In genomic region chr17:7191571-7192270, GRCh38 we compare ENCODE assay signal across 9 cellular contexts. TPM values are rescaled to one million over a fixed set of nuclear protein-coding genes. Genes with fewer than 3 reads are reported as not detected.
DNase-seq lines count a peak whose midpoint lies in the region; ATAC-seq and TF ChIP-seq lines count a peak whose summit lies in the region.
"Had no signal": no experiment of that assay in that cellular context is flagged by ENCODE, and none has a peak within 500 bp of the region (broad histone marks: within the 10 kb centered on the region; RNA-seq: fewer than 3 reads in every experiment).

No MANE protein-coding gene starts in this region.

- no peak for TF ChIP-seq CTCF in upper lobe of left lung (IDR thresholded peaks at IDR 0.05)

- TF ChIP-seq POLR2A in upper lobe of left lung (IDR thresholded peaks at IDR 0.05): no peak

- H3K4me3 ChIP-seq in SJCRH30: no peak overlapping the region
- H3K4me3 ChIP-seq in upper lobe of left lung: no peak overlapping the region
- H3K4me3 ChIP-seq: smooth muscle cell had no signal

- WGBS in upper lobe of left lung, 2 donors: 79 to 84% methylated on average over 24 to 26 of the region's 26 CpGs

- no peak overlapping the region for H3K27ac ChIP-seq in SJCRH30
- H3K27ac ChIP-seq in upper lobe of left lung: no peak overlapping the region

- intact Hi-C loops in Right ventricle myocardium inferior (cut with DNase I): no loop called here
- intact Hi-C loops in cardiac septum (cut with DNase I): no loop called here
- intact Hi-C loops in left cardiac atrium (cut with DNase I): no loop called here

- H3K9me3 ChIP-seq in SJCRH30 (replicated peaks) (no peaks in the 10 kb centered on the region), upper lobe of left lung (no peaks in the 10 kb centered on the region)

- DNase-seq in Right ventricle myocardium inferior (ENCODE audit: missing footprints) (no peak), cardiac septum (ENCODE audit: low spot score) (no peak), SJCRH30 (peak; percentile 42 to 52), left cardiac atrium (no peak), upper lobe of left lung (peak in 1 of 2 donors; percentile 39), kidney glomerular epithelial cell (lab: John Stamatoyannopoulos, UW) (no peak), SKM-1 (lab: John Stamatoyannopoulos, UW; ENCODE audit: unreplicated experiment) (no peak)

- peak; percentile 65 for ATAC-seq in Right ventricle myocardium inferior
- peak; percentile 77 to 84 for ATAC-seq in left cardiac atrium
- ATAC-seq in upper lobe of left lung (ENCODE audit: low FRiP score in 2 of 2): peak; percentile 2 to 62
- no peak for ATAC-seq in GM21360 (IDR thresholded peaks at IDR 0.05; ENCODE audit: unreplicated experiment)

- TF ChIP-seq EP300 in upper lobe of left lung (IDR thresholded peaks at IDR 0.05): no peak

- H3K4me1 ChIP-seq in SJCRH30 (no peaks in the 10 kb centered on the region), upper lobe of left lung (peaks cover 0 to 3% (median 0%) of the 10 kb centered on the region in 4 donors)

- H3K27me3 ChIP-seq in SJCRH30: no peaks in the 10 kb centered on the region
- no peaks in the 10 kb centered on the region for H3K27me3 ChIP-seq in upper lobe of left lung

- no peaks in the 10 kb centered on the region for H3K36me3 ChIP-seq in SJCRH30
- H3K36me3 ChIP-seq in upper lobe of left lung: peaks cover 0 to 61% (median 36%) of the 10 kb centered on the region in 4 donors

RNA-seq across cellular contexts. Expression of gene ASGR1, which starts 12.6 kb away (rescaled TPM):
- total RNA-seq in Right ventricle myocardium inferior (0.43 TPM), cardiac septum (0.54 TPM), left cardiac atrium (under 1 TPM; 0.68 TPM), upper lobe of left lung (10 to 100 TPM in 1 of 6 donors, 1 to 10 TPM in 4, not detected in 1; 1.1 to 11.5 (median 6.8) TPM)
- 0.79 and 0.84 TPM in 2 replicates for total RNA-seq in SJCRH30 (2014; rRNA removed; shearing (Covaris generic))

RNA-seq across cellular contexts. Expression of gene DLG4, which starts 27.9 kb away (rescaled TPM):
- 20.6 TPM for total RNA-seq in Right ventricle myocardium inferior
- total RNA-seq in cardiac septum: 16.0 TPM
- 1.9 and 3.9 TPM in 2 replicates for total RNA-seq in SJCRH30 (2014; rRNA removed; shearing (Covaris generic))
- total RNA-seq in left cardiac atrium: 10 to 100 TPM; 21.3 to 22.9 TPM
- total RNA-seq in upper lobe of left lung: 10 to 100 TPM; 10.5 to 32.5 (median 19.4) TPM

RNA-seq across cellular contexts. Expression of gene ACADVL, which starts 28.0 kb away (rescaled TPM):
- total RNA-seq in Right ventricle myocardium inferior (2,192 TPM), cardiac septum (966 TPM), left cardiac atrium (1,000 to 10,000 TPM in 1 of 2 donors, 100 to 1,000 TPM in 1; 891 to 1,101 TPM), upper lobe of left lung (1,000 to 10,000 TPM in 2 of 6 donors, 100 to 1,000 TPM in 4; 377 to 1,449 (median 553) TPM)
- 44.6 and 64.2 TPM in 2 replicates for total RNA-seq in SJCRH30 (2014; rRNA removed; shearing (Covaris generic))

RNA-seq across cellular contexts. Expression of gene DVL2, which starts 42.6 kb away (rescaled TPM):
- 20.0 TPM for total RNA-seq in Right ventricle myocardium inferior
- total RNA-seq in cardiac septum: 22.5 TPM
- total RNA-seq in SJCRH30 (2014; rRNA removed; shearing (Covaris generic)): 33.4 and 39.0 TPM in 2 replicates
- total RNA-seq in left cardiac atrium: 10 to 100 TPM; 22.5 to 23.8 TPM
- 10 to 100 TPM; 40.4 to 70.2 (median 42.4) TPM for total RNA-seq in upper lobe of left lung

RNA-seq across cellular contexts. Expression of gene PHF23, which starts 47.5 kb away (rescaled TPM):
- total RNA-seq in Right ventricle myocardium inferior: 23.3 TPM
- total RNA-seq in cardiac septum: 20.5 TPM
- 28.7 and 30.9 TPM in 2 replicates for total RNA-seq in SJCRH30 (2014; rRNA removed; shearing (Covaris generic))
- 10 to 100 TPM; 18.5 to 27.5 TPM for total RNA-seq in left cardiac atrium
- 10 to 100 TPM; 25.4 to 54.5 (median 31.2) TPM for total RNA-seq in upper lobe of left lung

Comparison
In these comparisons a context has a peak if more than half of its experiments do, and no peak if none do; other contexts are left out.
1. DNase-seq: peak in SJCRH30 (2 of 2); none in Right ventricle myocardium inferior (single experiment), cardiac septum (single experiment), left cardiac atrium (single experiment), kidney glomerular epithelial cell (single experiment) and SKM-1 (single experiment).